Comparison of ENCODE assay signal across 16 cellular contexts in genomic region chr6:56490994-56491393, GRCh38.
DNase-seq lines count a peak whose midpoint lies in the region; ATAC-seq, FAIRE-seq and TF ChIP-seq lines count a peak whose summit lies in the region.
"Had no signal": no experiment of that assay in that cellular context is flagged by ENCODE, and none has a peak within 500 bp of the region (broad histone marks: within the 10 kb centered on the region; RNA-seq: fewer than 3 reads in every experiment).

No MANE protein-coding gene starts in this region.

- H3K79me2 ChIP-seq in osteoblast (ENCODE audit: insufficient read depth, low read length) (no peaks in the 10 kb centered on the region), smooth muscle cell (ENCODE audit: low read depth) (no peaks in the 10 kb centered on the region)

- TF ChIP-seq EP300 in esophagus muscularis mucosa (IDR thresholded peaks at IDR 0.05) = no peak

- H3K4me3 ChIP-seq in Panc1 (ENCODE audit: low read depth in 2 of 2, low read length in 2 of 2) (no peak overlapping the region), esophagus muscularis mucosa (no peak overlapping the region), osteoblast (ENCODE audit: insufficient read depth, low read length) (no peak overlapping the region), smooth muscle cell (no peak overlapping the region), kidney (ENCODE audit: low read length in 2 of 2) (no peak overlapping the region), upper lobe of right lung (no peak overlapping the region)
- H3K4me3 ChIP-seq: BLaER1, upper lobe of left lung had no signal

- ATAC-seq in Panc1 (no peak; the same call in 1 of the 2 replicates), HG02610 (IDR thresholded peaks at IDR 0.05; ENCODE audit: unreplicated experiment) (no peak), upper lobe of right lung (no peak)

- H4K20me1 ChIP-seq in osteoblast (ENCODE audit: insufficient read depth, low read length) (peaks cover 3% of the 10 kb centered on the region), smooth muscle cell (ENCODE audit: low read depth) (no peaks in the 10 kb centered on the region)
- H4K20me1 ChIP-seq: BLaER1 had no signal

- H3F3A ChIP-seq in smooth muscle cell (ENCODE audit: low read depth) = no peaks in the 10 kb centered on the region

- no peaks in the 10 kb centered on the region for H3K4me1 ChIP-seq in Panc1 (ENCODE audit: control insufficient read depth, insufficient read depth, low read length)
- peaks cover 16 to 65% (median 58%) of the 10 kb centered on the region in 4 donors for H3K4me1 ChIP-seq in esophagus muscularis mucosa
- peaks cover 19% of the 10 kb centered on the region for H3K4me1 ChIP-seq in osteoblast (ENCODE audit: insufficient read depth, low read length)
- H3K4me1 ChIP-seq in smooth muscle cell (ENCODE audit: low read depth) = no peaks in the 10 kb centered on the region
- H3K4me1 ChIP-seq in kidney (ENCODE audit: control insufficient read depth in 1 of 2, insufficient read depth in 1 of 2, low read depth in 1 of 2, low read length in 2 of 2) = no peaks in the 10 kb centered on the region
- H3K4me1 ChIP-seq in upper lobe of right lung = no peaks in the 10 kb centered on the region
- H3K4me1 ChIP-seq: BLaER1 had no signal

- no peak for FAIRE-seq in kidney (lab: Jason Lieb, UNC)
- FAIRE-seq: GM12892 had no signal

- no peak for TF ChIP-seq POLR2A in esophagus muscularis mucosa (IDR thresholded peaks at IDR 0.05; ENCODE audit: low read depth)

- CTCF ChIA-PET in Panc1 (lab: Charles Lee) = no interaction called here

- H3K27me3 ChIP-seq in Panc1 (ENCODE audit: control insufficient read depth, insufficient read depth, low read length) (no peaks in the 10 kb centered on the region), esophagus muscularis mucosa (no peaks in the 10 kb centered on the region), osteoblast (ENCODE audit: insufficient read depth, low read length) (no peaks in the 10 kb centered on the region), smooth muscle cell (ENCODE audit: low read depth) (no peaks in the 10 kb centered on the region), upper lobe of right lung (no peaks in the 10 kb centered on the region)
- H3K27me3 ChIP-seq: BLaER1, upper lobe of left lung had no signal

- WGBS in esophagus muscularis mucosa = 36% methylated on average over 2 of the region's 2 CpGs
- WGBS in smooth muscle cell (ENCODE audit: low lambda C conversion rate) = 93% methylated on average over 2 of the region's 2 CpGs

- TF ChIP-seq CTCF in Panc1 (IDR thresholded peaks at IDR 0.05) = no peak
- TF ChIP-seq CTCF in esophagus muscularis mucosa (IDR thresholded peaks at IDR 0.05) = no peak
- TF ChIP-seq CTCF in osteoblast (IDR thresholded peaks at IDR 0.05; ENCODE audit: extremely low read depth, low read depth, low read length) = no peak
- TF ChIP-seq CTCF in smooth muscle cell (IDR thresholded peaks at IDR 0.05; ENCODE audit: borderline replicate concordance, insufficient read depth, poor library complexity, severe bottlenecking) = no peak
- TF ChIP-seq CTCF in kidney (IDR thresholded peaks at IDR 0.05; ENCODE audit: borderline replicate concordance, extremely low read depth, insufficient read depth) = no peak
- TF ChIP-seq CTCF in upper lobe of right lung (IDR thresholded peaks at IDR 0.05) = no peak

- no TSS peak for BruUV-seq in Panc1 (replicated peaks; lab: Mats Ljungman, UMichigan)

- DNase-seq in Daoy (ENCODE audit: low read depth) (peak; percentile 6), Panc1 (ENCODE audit: low read depth, low spot score) (peak; percentile 79), esophagus muscularis mucosa (ENCODE audit: extremely low spot score) (no peak), osteoblast (ENCODE audit: insufficient read length, low spot score, missing footprints) (peak; percentile 76), smooth muscle cell (lab: John Stamatoyannopoulos, UW; ENCODE audit: unreplicated experiment) (no peak), kidney (no peak), upper lobe of right lung (no peak)
- DNase-seq: DMS79; NCI-H1417 treated with DMSO at 0.1 percent for 48 hours; NCI-H510A; SIG-M5; stimulated activated CD4-positive, alpha-beta T cell treated with anti-CD3 and anti-CD28 coated beads, Interleukin-2, amount 100 ng/mL, for 24 hours; upper lobe of left lung had no signal

- in situ Hi-C loops in Panc1 (cut with HindIII; ENCODE audit: low pct_unique_long_range_greater_than_20kb, low sequenced_read_pairs) = no loop called here

- H3K36me3 ChIP-seq in Panc1 (ENCODE audit: control insufficient read depth, insufficient read depth, low read length) (peaks cover 75% of the 10 kb centered on the region), esophagus muscularis mucosa (peaks cover 18 to 61% (median 41%) of the 10 kb centered on the region in 4 donors), osteoblast (ENCODE audit: insufficient read depth, low read length) (peaks cover 43% of the 10 kb centered on the region), smooth muscle cell (ENCODE audit: low read depth) (peaks cover 15% of the 10 kb centered on the region), kidney (ENCODE audit: control insufficient read depth in 1 of 2, insufficient read depth in 2 of 2, low read length in 2 of 2) (peaks cover 16 to 25% of the 10 kb centered on the region in 2 donors), upper lobe of right lung (peaks cover 57% of the 10 kb centered on the region)

- H3K27ac ChIP-seq in Panc1 (ENCODE audit: low read length) = no peak overlapping the region
- H3K27ac ChIP-seq in esophagus muscularis mucosa (replicated peaks in 1 of 4) = peak overlapping the region; percentile 70 to 81 (median 74)
- H3K27ac ChIP-seq in osteoblast (ENCODE audit: low read depth, low read length) = peak overlapping the region; percentile 7
- no peak overlapping the region for H3K27ac ChIP-seq in smooth muscle cell (ENCODE audit: low read depth)
- H3K27ac ChIP-seq in kidney (ENCODE audit: low read depth in 2 of 2, low read length in 2 of 2) = no peak overlapping the region
- no peak overlapping the region for H3K27ac ChIP-seq in upper lobe of right lung
- H3K27ac ChIP-seq: BLaER1 had no signal

- intact Hi-C loops in Panc1 (cut with micrococcal nuclease; ENCODE audit: unreplicated experiment) (no loop called here), esophagus muscularis mucosa (cut with DNase I) (loop anchor here (5.0 kb wide), 1 partner anchor 51 kb away; no protein-coding TSS in a partner anchor), kidney (cut with DNase I) (no loop called here), upper lobe of right lung (cut with DNase I) (no loop called here)

- H3K9me3 ChIP-seq in Panc1 (ENCODE audit: control insufficient read depth, insufficient read depth, low read depth, low read length) (no peaks in the 10 kb centered on the region), esophagus muscularis mucosa (no peaks in the 10 kb centered on the region), osteoblast (ENCODE audit: low read depth, low read length) (no peaks in the 10 kb centered on the region), smooth muscle cell (replicated peaks; ENCODE audit: low read depth) (no peaks in the 10 kb centered on the region), kidney (ENCODE audit: control insufficient read depth in 1 of 2, low read length in 2 of 2) (no peaks in the 10 kb centered on the region), upper lobe of right lung (no peaks in the 10 kb centered on the region)
- H3K9me3 ChIP-seq: BLaER1, upper lobe of left lung had no signal

- H3K9ac ChIP-seq in smooth muscle cell (ENCODE audit: low read depth) (no peak overlapping the region), kidney (ENCODE audit: low read length in 2 of 2) (no peak overlapping the region)
- H3K9ac ChIP-seq: BLaER1 had no signal

- H3K4me2 ChIP-seq in osteoblast (ENCODE audit: insufficient read depth, low read length) (no peak overlapping the region), smooth muscle cell (no peak overlapping the region)
- H3K4me2 ChIP-seq: BLaER1 had no signal

- H2AFZ ChIP-seq in osteoblast (ENCODE audit: low read length) (no peak overlapping the region), smooth muscle cell (ENCODE audit: low read depth) (no peak overlapping the region)

- POLR2A ChIA-PET in Panc1 (lab: Charles Lee) = no interaction called here

Comparison
In these comparisons a context has a peak if more than half of its experiments do, and no peak if none do; other contexts are left out.
1. DNase-seq: peak in Daoy (single experiment), Panc1 (single experiment) and osteoblast (single experiment); none in esophagus muscularis mucosa (single experiment), smooth muscle cell (single experiment), kidney (single experiment) and upper lobe of right lung (single experiment).
2. H3K27ac ChIP-seq: peak in esophagus muscularis mucosa (4 of 4) and osteoblast (single experiment); none in Panc1 (single experiment), smooth muscle cell (single experiment), kidney (0 of 2) and upper lobe of right lung (single experiment).